22 cellular contexts compared by ENCODE assay signal in the genomic region with DNA sequence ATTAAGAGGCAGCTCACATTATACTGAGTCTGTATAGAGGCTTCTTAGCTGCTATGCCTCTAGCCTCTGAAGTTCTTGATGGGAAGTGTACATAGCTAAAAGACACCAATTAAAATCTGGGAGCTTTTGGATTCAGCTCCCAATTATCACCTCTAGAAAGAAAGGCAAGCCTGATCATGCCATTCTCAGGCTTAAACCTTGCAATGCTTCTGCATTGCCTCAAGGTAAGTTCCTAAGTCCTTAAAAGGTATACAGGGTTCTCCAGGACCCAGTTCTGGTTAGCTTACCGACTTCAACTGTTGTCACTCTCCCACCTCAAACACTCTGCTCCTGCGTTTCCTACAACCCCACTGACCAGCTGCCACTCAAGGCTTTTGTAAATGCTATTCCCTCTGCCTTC. TPM values are rescaled to one million over a fixed set of nuclear protein-coding genes. Genes with fewer than 3 reads are reported as not detected.
DNase-seq lines count a peak whose midpoint lies in the region; FAIRE-seq and TF ChIP-seq lines count a peak whose summit lies in the region.
"Had no signal": no experiment of that assay in that cellular context is flagged by ENCODE, and none has a peak within 500 bp of the region (broad histone marks: within the 10 kb centered on the region; RNA-seq: fewer than 3 reads in every experiment).

No MANE protein-coding gene starts in this region.

- peak; percentile 67 for FAIRE-seq in keratinocyte (lab: Jason Lieb, UNC)
- FAIRE-seq: GM18507, H54 had no signal

- no TSS peak for BruUV-seq in mammary epithelial cell (replicated peaks; lab: Mats Ljungman, UMichigan)

- no peak for TF ChIP-seq POLR2A in thyroid gland (IDR thresholded peaks at IDR 0.05)

- DNase-seq in NCI-H2171 treated with DMSO at 0.1 percent for 48 hours (lab: John Stamatoyannopoulos, UW) (peak; percentile 27), NCI-H2171 (lab: John Stamatoyannopoulos, UW) (no peak), mammary epithelial cell (peak; percentile 48), keratinocyte (ENCODE audit: low read depth, low spot score) (no peak), thyroid gland (no peak), NCI-H2107 (lab: John Stamatoyannopoulos, UW) (no peak), foreskin fibroblast (no peak), DMS153 treated with DMSO at 0.1 percent for 48 hours (lab: John Stamatoyannopoulos, UW; ENCODE audit: unreplicated experiment) (no peak)
- DNase-seq: ACHN; CD4-positive, CD25-positive, alpha-beta regulatory T cell; DMS153; NCI-H1092 treated with DMSO at 0.1 percent for 48 hours; NCI-H1436; NCI-H187; NCI-H524; NCI-H82; SHP77 had no signal

- H3K9me3 ChIP-seq in mammary epithelial cell (replicated peaks; ENCODE audit: insufficient read depth, low read length) (peaks cover 3% of the 10 kb centered on the region), keratinocyte (ENCODE audit: control insufficient read depth, low read depth, low read length) (no peaks in the 10 kb centered on the region), thyroid gland (no peaks in the 10 kb centered on the region)

- H3K79me2 ChIP-seq in mammary epithelial cell (ENCODE audit: insufficient read depth, low read length): no peaks in the 10 kb centered on the region
- no peaks in the 10 kb centered on the region for H3K79me2 ChIP-seq in keratinocyte (ENCODE audit: control insufficient read depth, insufficient read depth, low read length)

- WGBS in mammary epithelial cell (ENCODE audit: low coverage, missing lambda C conversion rate): 33% methylated on average over 2 of the region's 2 CpGs
- 94 to 100% methylated on average over 2 of the region's 2 CpGs for WGBS in thyroid gland, 2 donors

- H2AFZ ChIP-seq in mammary epithelial cell (ENCODE audit: low read depth, low read length) (peak overlapping the region; percentile 64), keratinocyte (ENCODE audit: control insufficient read depth, low read length) (no peak overlapping the region)

- dilution Hi-C loops in mammary epithelial cell (cut with HindIII; ENCODE audit: low sequenced_read_pairs) (loop anchor here (5.0 kb wide), 1 partner anchor 53 kb away; a partner anchor contains a TSS), keratinocyte (cut with MboI; ENCODE audit: extremely low pct_ligation_motif_present, low sequenced_read_pairs) (no loop called here)

- H3K4me2 ChIP-seq in mammary epithelial cell (ENCODE audit: insufficient read depth, low read depth, low read length) (peak overlapping the region; percentile 56), keratinocyte (ENCODE audit: control insufficient read depth, extremely low read depth, insufficient read depth, low read depth, low read length) (no peak overlapping the region)

- in situ Hi-C loops in mammary epithelial cell (cut with MboI; ENCODE audit: low sequenced_read_pairs in 2 of 2): no loop called here

- H3K4me3 ChIP-seq in mammary epithelial cell (replicated peaks in 1 of 3; ENCODE audit: insufficient read depth in 1 of 3, low read depth in 2 of 3, low read length in 3 of 3): no peak overlapping the region
- no peak overlapping the region for H3K4me3 ChIP-seq in keratinocyte (ENCODE audit: control insufficient read depth in 2 of 3, extremely low read depth in 1 of 3, insufficient read depth in 2 of 3, low read depth in 1 of 3, low read length in 3 of 3)
- H3K4me3 ChIP-seq in thyroid gland (replicated peaks in 1 of 3): no peak overlapping the region
- no peak overlapping the region for H3K4me3 ChIP-seq in foreskin fibroblast (ENCODE audit: low read depth in 1 of 2, low read length in 2 of 2)

- no peaks in the 10 kb centered on the region for H4K20me1 ChIP-seq in mammary epithelial cell (ENCODE audit: insufficient read depth, low read length)
- no peaks in the 10 kb centered on the region for H4K20me1 ChIP-seq in keratinocyte (ENCODE audit: control insufficient read depth, extremely low read depth, insufficient read depth, low read length)

- CTCF ChIA-PET in mammary epithelial cell (lab: Charles Lee; ENCODE audit: low non-redundant PET): no interaction called here

- H3K27me3 ChIP-seq in mammary epithelial cell (ENCODE audit: insufficient read depth, low read length) (no peaks in the 10 kb centered on the region), keratinocyte (ENCODE audit: control insufficient read depth, extremely low read depth, insufficient read depth, low read length) (no peaks in the 10 kb centered on the region), thyroid gland (no peaks in the 10 kb centered on the region)

- no peaks in the 10 kb centered on the region for H3K36me3 ChIP-seq in mammary epithelial cell (ENCODE audit: insufficient read depth, low read length)
- H3K36me3 ChIP-seq in keratinocyte (ENCODE audit: control insufficient read depth in 2 of 2, extremely low read depth in 1 of 2, insufficient read depth in 2 of 2, low read length in 2 of 2): no peaks in the 10 kb centered on the region
- no peaks in the 10 kb centered on the region for H3K36me3 ChIP-seq in thyroid gland

- H3K4me1 ChIP-seq in mammary epithelial cell (ENCODE audit: insufficient read depth, low read length) (peaks cover 59% of the 10 kb centered on the region), keratinocyte (ENCODE audit: control insufficient read depth, extremely low read depth, insufficient read depth, low read length) (peaks cover 55% of the 10 kb centered on the region), thyroid gland (peaks cover 45 to 80% of the 10 kb centered on the region in 2 donors)

- no peaks in the 10 kb centered on the region for H3K9me1 ChIP-seq in keratinocyte (ENCODE audit: control insufficient read depth, extremely low read depth, insufficient read depth, low read length)

- H3K9ac ChIP-seq in mammary epithelial cell (ENCODE audit: insufficient read depth, low read length): no peak overlapping the region
- no peak overlapping the region for H3K9ac ChIP-seq in keratinocyte (ENCODE audit: control insufficient read depth, extremely low read depth, insufficient read depth, low read length)

- no peak overlapping the region for H3K27ac ChIP-seq in mammary epithelial cell (ENCODE audit: insufficient read depth, low read depth, low read length)
- H3K27ac ChIP-seq in keratinocyte (ENCODE audit: control insufficient read depth, insufficient read depth, low read length): no peak overlapping the region
- H3K27ac ChIP-seq in thyroid gland: peak overlapping the region; percentile 66 to 79 (median 79)
- H3K27ac ChIP-seq: 22Rv1, RWPE1 had no signal

- intact Hi-C loops in mammary epithelial cell (cut with micrococcal nuclease) (no loop called here), thyroid gland (cut with DNase I) (no loop called here)

- TF ChIP-seq CTCF in mammary epithelial cell (conservative IDR thresholded peaks at IDR 0.05 in 1 of 2, IDR thresholded peaks at IDR 0.05 in 1 of 2; ENCODE audit: extremely low read depth in 1 of 2, insufficient read depth in 1 of 2, low read depth in 1 of 2, low read length in 2 of 2) (no peak), keratinocyte (optimal IDR thresholded peaks at IDR 0.05 in 1 of 3, IDR thresholded peaks at IDR 0.05 in 1 of 3, conservative IDR thresholded peaks at IDR 0.05 in 1 of 3; ENCODE audit: extremely low read depth in 1 of 3, insufficient read depth in 2 of 3, low read length in 3 of 3) (no peak), thyroid gland (IDR thresholded peaks at IDR 0.05) (no peak), foreskin fibroblast (IDR thresholded peaks at IDR 0.05; ENCODE audit: low read depth, low read length) (no peak)

RNA-seq across cellular contexts. Expression of a gene that starts 17.5 kb away (rescaled TPM):
- 10 to 100 TPM in 1 of 2 donors, 1 to 10 TPM in 1; 2.7 to 10.7 TPM for total RNA-seq in mammary epithelial cell
- polyA plus RNA-seq in mammary epithelial cell: 3.7 TPM
- polyA minus RNA-seq in mammary epithelial cell: 2.4 TPM
- 1.5 to 2.2 TPM (median 1.9 TPM) in 3 replicates for polyA plus RNA-seq in keratinocyte
- polyA plus RNA-seq in keratinocyte (2011; ENCODE audit: low read depth): 0.76 TPM
- 0.86 and 1.5 TPM in 2 replicates for polyA plus RNA-seq in keratinocyte (2011; cell fraction: cytosol; rRNA removed)
- 2.2 and 2.4 TPM in 2 replicates for polyA plus RNA-seq in keratinocyte (2011; cell fraction: nucleus; rRNA removed)
- polyA plus RNA-seq in keratinocyte (2012; ENCODE audit: low replicate concordance): 1.1 and 1.3 TPM in 2 replicates
- 0.23 to 1.5 TPM (median 1.4 TPM) in 3 replicates for polyA minus RNA-seq in keratinocyte
- 1.2 TPM for polyA minus RNA-seq in keratinocyte (2011; cell fraction: cytosol; rRNA and poly(A)+ RNA removed)
- 0.53 and 1.7 TPM in 2 replicates for polyA minus RNA-seq in keratinocyte (2011; cell fraction: nucleus; rRNA and poly(A)+ RNA removed)
- 10 to 100 TPM; 21.5 to 44.7 (median 32.7) TPM for total RNA-seq in thyroid gland
- total RNA-seq: G401 had no signal

RNA-seq across cellular contexts. Expression of a gene that starts 54.0 kb away (rescaled TPM):
- total RNA-seq in mammary epithelial cell (10 to 100 TPM; 21.0 to 32.7 TPM), thyroid gland (10 to 100 TPM; 24.6 to 40.4 (median 29.2) TPM)
- polyA plus RNA-seq in mammary epithelial cell (9.7 TPM), keratinocyte (14.8 to 30.7 TPM (median 29.3 TPM) in 3 replicates)
- polyA minus RNA-seq in mammary epithelial cell (3.0 TPM), keratinocyte (4.5 to 45.1 TPM (median 32.3 TPM) in 3 replicates)
- 13.4 TPM for polyA plus RNA-seq in keratinocyte (2011; ENCODE audit: low read depth)
- polyA plus RNA-seq in keratinocyte (2011; cell fraction: cytosol; rRNA removed): 10.8 and 31.0 TPM in 2 replicates
- polyA plus RNA-seq in keratinocyte (2011; cell fraction: nucleus; rRNA removed): 33.4 and 41.8 TPM in 2 replicates
- polyA plus RNA-seq in keratinocyte (2012; ENCODE audit: low replicate concordance): 16.0 and 25.9 TPM in 2 replicates
- 15.2 TPM for polyA minus RNA-seq in keratinocyte (2011; cell fraction: cytosol; rRNA and poly(A)+ RNA removed)
- polyA minus RNA-seq in keratinocyte (2011; cell fraction: nucleus; rRNA and poly(A)+ RNA removed): 10.9 and 26.3 TPM in 2 replicates

Comparison
In these comparisons a context has a peak if more than half of its experiments do, and no peak if none do; other contexts are left out.
1. DNase-seq: peak in NCI-H2171 treated with DMSO at 0.1 percent for 48 hours (single experiment) and mammary epithelial cell (single experiment); none in NCI-H2171 (single experiment), keratinocyte (single experiment), thyroid gland (0 of 2), NCI-H2107 (single experiment), foreskin fibroblast (0 of 2) and DMS153 treated with DMSO at 0.1 percent for 48 hours (single experiment).
2. H3K27ac ChIP-seq: peak in thyroid gland (3 of 3); none in mammary epithelial cell (single experiment) and keratinocyte (single experiment).